In genomic region chr6:144805049-144805448, GRCh38 we compare ENCODE assay signal across 19 cellular contexts.
DNase-seq lines count a peak whose midpoint lies in the region; ATAC-seq and TF ChIP-seq lines count a peak whose summit lies in the region.
"Had no signal": no experiment of that assay in that cellular context is flagged by ENCODE, and none has a peak within 500 bp of the region (broad histone marks: within the 10 kb centered on the region; RNA-seq: fewer than 3 reads in every experiment).

No MANE protein-coding gene starts in this region.

- peaks cover 12% of the 10 kb centered on the region for H3K4me1 ChIP-seq in endodermal cell (ENCODE audit: control insufficient read depth, insufficient read depth, low read length)
- H3K4me1 ChIP-seq: BLaER1 had no signal

- H3K4me3 ChIP-seq in endodermal cell (ENCODE audit: low read length): peak overlapping the region; percentile 41
- H3K4me3 ChIP-seq: BLaER1 had no signal

- H3K36me3 Mint-ChIP-seq in Calu3 (ENCODE audit: insufficient read depth, unreplicated experiment): no peaks in the 10 kb centered on the region
- H3K36me3 Mint-ChIP-seq in T-helper 17 cell (ENCODE audit: low read depth): peaks cover 15% of the 10 kb centered on the region
- no peaks in the 10 kb centered on the region for H3K36me3 Mint-ChIP-seq in endodermal cell (ENCODE audit: low read depth)
- peaks cover 8% of the 10 kb centered on the region for H3K36me3 Mint-ChIP-seq in natural killer cell treated with Interleukin-12 subunit alpha and Interleukin-12 subunit beta and Interleukin-15 and Interleukin-18, amount 100 ng/mL, for 72 hours
- H3K36me3 Mint-ChIP-seq in MCF 10A (ENCODE audit: insufficient read depth, unreplicated experiment): no peaks in the 10 kb centered on the region

- no peaks in the 10 kb centered on the region for H3K27me3 ChIP-seq in endodermal cell (ENCODE audit: control insufficient read depth, insufficient read depth, low read length, poor library complexity, severe bottlenecking)
- H3K27me3 ChIP-seq: BLaER1 had no signal

- no TSS peak for BruUV-seq in Calu3 (replicated peaks; lab: Mats Ljungman, UMichigan)
- no TSS peak for BruUV-seq in MCF 10A (replicated peaks; lab: Mats Ljungman, UMichigan)

- H3K4me3 Mint-ChIP-seq in Calu3 (ENCODE audit: low read depth, unreplicated experiment) (no peak overlapping the region), T-helper 17 cell (no peak overlapping the region), endodermal cell (no peak overlapping the region), MCF 10A (ENCODE audit: unreplicated experiment) (no peak overlapping the region)
- H3K4me3 Mint-ChIP-seq in natural killer cell treated with Interleukin-12 subunit alpha and Interleukin-12 subunit beta and Interleukin-15 and Interleukin-18, amount 100 ng/mL, for 72 hours: no peak overlapping the region
- H3K4me3 Mint-ChIP-seq: CD8-positive, alpha-beta memory T cell had no signal

- no peak overlapping the region for H3K27ac ChIP-seq in endodermal cell (ENCODE audit: low read depth, low read length)
- H3K27ac ChIP-seq: BLaER1 had no signal

- intact Hi-C loops in Calu3 (cut with micrococcal nuclease; ENCODE audit: unreplicated experiment) (no loop called here), MCF 10A (cut with micrococcal nuclease) (no loop called here)

- 40 to 82% methylated on average over 1 of the region's 1 CpG for WGBS in endodermal cell (ENCODE audit: insufficient coverage in 1 of 2, insufficient read length in 1 of 2), 2 experiments

- H3K4me1 Mint-ChIP-seq in Calu3 (ENCODE audit: low read depth, unreplicated experiment) (peaks cover 27% of the 10 kb centered on the region), T-helper 17 cell (peaks cover 15% of the 10 kb centered on the region), endodermal cell (peaks cover 28% of the 10 kb centered on the region), MCF 10A (ENCODE audit: insufficient read depth, unreplicated experiment) (peaks cover 8% of the 10 kb centered on the region)
- H3K4me1 Mint-ChIP-seq in natural killer cell treated with Interleukin-12 subunit alpha and Interleukin-12 subunit beta and Interleukin-15 and Interleukin-18, amount 100 ng/mL, for 72 hours (ENCODE audit: low read depth in 2 of 2): peaks cover 16 to 26% of the 10 kb centered on the region in 2 donors

- DNase-seq in Calu3 (no peak), T-helper 17 cell (no peak), endodermal cell (no peak), MCF 10A (ENCODE audit: unreplicated experiment) (no peak), NCI-H2227 (lab: John Stamatoyannopoulos, UW; ENCODE audit: unreplicated experiment) (no peak)
- no peak for DNase-seq in natural killer cell treated with Interleukin-12 subunit alpha and Interleukin-12 subunit beta and Interleukin-15 and Interleukin-18, amount 100 ng/mL, for 72 hours (ENCODE audit: low spot score)
- DNase-seq in stimulated activated CD4-positive, alpha-beta T cell treated with anti-CD3 and anti-CD28 coated beads, Interleukin-2, amount 100 ng/mL, for 48 hours: no peak
- DNase-seq: CD8-positive, alpha-beta memory T cell; EL; GF-D8; KG1; NCI-H1105; NCI-H2029 treated with DMSO at 0.1 percent for 48 hours; NCI-H2171; NCI-H524 treated with DMSO at 0.1 percent for 48 hours; NCI-H82; SIG-M5 had no signal

- CTCF ChIA-PET in Calu3 (lab: Charles Lee): interaction anchor here (0.7 kb wide), 1 partner anchor 28 kb away, joined by 3 read pairs; no protein-coding TSS in a partner anchor
- CTCF ChIA-PET in MCF 10A (lab: Yijun Ruan, JAX): interaction anchor here (0.8 kb wide), 1 partner anchor 9 kb away, joined by 3 read pairs; no protein-coding TSS in a partner anchor

- H3K9ac ChIP-seq in endodermal cell (ENCODE audit: extremely low read depth, low read length, poor library complexity, severe bottlenecking): no peak overlapping the region
- H3K9ac ChIP-seq: BLaER1 had no signal

- H3K36me3 ChIP-seq in endodermal cell (ENCODE audit: control insufficient read depth, insufficient read depth, low read length): no peaks in the 10 kb centered on the region

- H3K9me3 ChIP-seq in T-helper 17 cell (ENCODE audit: control insufficient read depth, low read length, poor library complexity, severe bottlenecking) (no peaks in the 10 kb centered on the region), endodermal cell (ENCODE audit: control insufficient read depth, low read length) (no peaks in the 10 kb centered on the region)
- H3K9me3 ChIP-seq: BLaER1 had no signal

- no peaks in the 10 kb centered on the region for H3K27me3 Mint-ChIP-seq in Calu3 (ENCODE audit: unreplicated experiment)
- H3K27me3 Mint-ChIP-seq in T-helper 17 cell: no peaks in the 10 kb centered on the region
- H3K27me3 Mint-ChIP-seq in endodermal cell (ENCODE audit: insufficient read depth): no peaks in the 10 kb centered on the region
- no peaks in the 10 kb centered on the region for H3K27me3 Mint-ChIP-seq in natural killer cell treated with Interleukin-12 subunit alpha and Interleukin-12 subunit beta and Interleukin-15 and Interleukin-18, amount 100 ng/mL, for 72 hours
- H3K27me3 Mint-ChIP-seq in MCF 10A (ENCODE audit: insufficient read depth, unreplicated experiment): no peaks in the 10 kb centered on the region
- H3K27me3 Mint-ChIP-seq: CD8-positive, alpha-beta memory T cell had no signal

- no peak for ATAC-seq in T-helper 17 cell
- no peak for ATAC-seq in natural killer cell treated with Interleukin-12 subunit alpha and Interleukin-12 subunit beta and Interleukin-15 and Interleukin-18, amount 100 ng/mL, for 72 hours
- ATAC-seq: Panc1 had no signal

- POLR2A ChIA-PET in MCF 10A (lab: Yijun Ruan, JAX): no interaction called here

- H3K27ac Mint-ChIP-seq in Calu3 (ENCODE audit: unreplicated experiment) (peak overlapping the region; percentile 51), T-helper 17 cell (peak overlapping the region; percentile 5), endodermal cell (peak overlapping the region; percentile 23), MCF 10A (ENCODE audit: low read depth, unreplicated experiment) (no peak overlapping the region)
- H3K27ac Mint-ChIP-seq in natural killer cell treated with Interleukin-12 subunit alpha and Interleukin-12 subunit beta and Interleukin-15 and Interleukin-18, amount 100 ng/mL, for 72 hours: peak overlapping the region; percentile 4 to 7

- TF ChIP-seq CTCF in Calu3 (IDR thresholded peaks at IDR 0.05; ENCODE audit: unreplicated experiment) (no peak), endodermal cell (conservative IDR thresholded peaks at IDR 0.05) (no peak), MCF 10A (IDR thresholded peaks at IDR 0.05; ENCODE audit: unreplicated experiment) (no peak)

- H3K9me3 Mint-ChIP-seq in Calu3 (ENCODE audit: low read depth, unreplicated experiment) (no peaks in the 10 kb centered on the region), endodermal cell (no peaks in the 10 kb centered on the region), MCF 10A (ENCODE audit: unreplicated experiment) (no peaks in the 10 kb centered on the region)
- no peaks in the 10 kb centered on the region for H3K9me3 Mint-ChIP-seq in natural killer cell treated with Interleukin-12 subunit alpha and Interleukin-12 subunit beta and Interleukin-15 and Interleukin-18, amount 100 ng/mL, for 72 hours
- H3K9me3 Mint-ChIP-seq: CD8-positive, alpha-beta memory T cell had no signal
